Comparison of ENCODE assay signal across 17 cellular contexts in the genomic region with DNA sequence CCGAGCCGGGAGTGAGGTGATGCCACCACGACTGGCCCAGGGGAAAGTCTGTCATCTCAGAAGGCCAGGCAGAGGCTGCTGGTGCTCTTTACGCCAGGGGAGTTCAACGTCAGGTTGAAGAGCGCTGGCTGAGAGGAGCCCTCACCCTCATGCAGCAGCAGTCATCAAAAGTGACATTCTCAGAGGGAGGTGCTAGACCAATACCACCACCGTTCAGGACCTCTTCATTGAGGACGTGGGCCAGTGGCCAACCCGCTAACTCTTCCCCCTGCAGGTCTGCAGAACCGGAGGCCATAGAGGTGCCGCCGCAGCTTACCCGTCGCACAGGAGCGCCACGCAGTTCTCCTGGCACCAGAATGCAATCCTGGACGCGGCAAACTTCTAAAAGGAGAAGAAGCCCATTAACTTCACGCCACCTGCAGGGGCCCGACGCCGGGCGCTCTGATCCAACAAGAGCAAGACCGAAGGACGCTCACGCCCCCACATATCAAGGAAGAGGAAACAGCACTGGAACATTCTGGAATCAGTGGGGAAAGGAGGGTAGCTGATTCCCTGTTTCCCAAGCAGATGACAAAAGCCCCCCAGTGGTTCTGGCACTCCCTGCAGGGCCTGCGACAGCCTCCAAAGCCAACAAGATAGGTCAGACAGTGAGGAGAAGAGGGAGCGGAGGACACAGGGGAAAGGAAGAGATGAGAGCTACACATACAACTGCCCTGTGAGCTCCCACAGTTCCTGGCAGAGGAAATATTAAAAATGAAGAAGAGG.
"Had no signal": no experiment of that assay in that cellular context is flagged by ENCODE, and none has a peak within 500 bp of the region (broad histone marks: within the 10 kb centered on the region; RNA-seq: fewer than 3 reads in every experiment).

No MANE protein-coding gene starts in this region.

- H3K27me3 Mint-ChIP-seq: dendritic cell treated with granulocyte-macrophage colony-stimulating factor and Interleukin-4, amounts not matched to agents 40 ng/mL and 50 ng/mL, for 4 days; effector memory CD8-positive, alpha-beta T cell; naive B cell; progenitor cell of endocrine pancreas had no signal

- H3K36me3 ChIP-seq: ovary, uterus had no signal

- H3K27ac ChIP-seq: esophagus squamous epithelium, foreskin keratinocyte, ovary, uterus had no signal

- H3K27me3 ChIP-seq: esophagus squamous epithelium, foreskin keratinocyte, ovary, upper lobe of left lung, uterus had no signal

- DNase-seq: effector memory CD8-positive, alpha-beta T cell; esophagus squamous epithelium; foreskin keratinocyte; left colon; left ventricle myocardium superior; mesendoderm; naive B cell; ovary; small intestine; stimulated activated CD4-positive, alpha-beta T cell treated with anti-CD3 and anti-CD28 coated beads, Interleukin-12 subunit alpha, Interleukin-12 subunit beta, amount 100 ng/mL, for 4 hours; stimulated activated naive CD4-positive, alpha-beta T cell treated with Interleukin-2 at 50 U/mL for 16 hours; uterus had no signal

- H3K4me3 Mint-ChIP-seq: dendritic cell treated with granulocyte-macrophage colony-stimulating factor and Interleukin-4, amounts not matched to agents 40 ng/mL and 50 ng/mL, for 4 days; effector memory CD8-positive, alpha-beta T cell; naive B cell; nephron had no signal

- H3K4me3 ChIP-seq: esophagus squamous epithelium, ovary, upper lobe of left lung, uterus had no signal

- H3K4me1 ChIP-seq: esophagus squamous epithelium, foreskin keratinocyte, uterus had no signal

- H3K9me3 Mint-ChIP-seq: dendritic cell treated with granulocyte-macrophage colony-stimulating factor and Interleukin-4, amounts not matched to agents 40 ng/mL and 50 ng/mL, for 4 days; effector memory CD8-positive, alpha-beta T cell; naive B cell; nephron had no signal

- H3K27ac Mint-ChIP-seq: dendritic cell treated with granulocyte-macrophage colony-stimulating factor and Interleukin-4, amounts not matched to agents 40 ng/mL and 50 ng/mL, for 4 days; effector memory CD8-positive, alpha-beta T cell; nephron; progenitor cell of endocrine pancreas had no signal

- ATAC-seq: effector memory CD8-positive, alpha-beta T cell; foreskin keratinocyte; left colon; left ventricle myocardium superior; right cardiac atrium had no signal

- H3K9me3 ChIP-seq: esophagus squamous epithelium, ovary, upper lobe of left lung, uterus had no signal
